Comparison of ENCODE assay signal across 8 cellular contexts in genomic region chr11:75562048-75562835, GRCh38. TPM values are rescaled to one million over a fixed set of nuclear protein-coding genes. Genes with fewer than 3 reads are reported as not detected.
DNase-seq lines count a peak whose midpoint lies in the region; ATAC-seq, FAIRE-seq and TF ChIP-seq lines count a peak whose summit lies in the region.

TSS of gene SERPINH1 (plus strand) at chr11:75562253. CDS start at chr11:75566350, 4,097 bp downstream.

- peak within 1 kb of the TSS; percentile 98 to 99 (median 99) for H3K9ac ChIP-seq in skeletal muscle tissue (ENCODE audit: low read depth in 1 of 3, low read length in 3 of 3)

- DNase-seq in NCI-H2107 (lab: John Stamatoyannopoulos, UW) = peak; percentile 60
- DNase-seq in WERI-Rb-1 = peak; percentile 79
- DNase-seq in bronchial epithelial cell (ENCODE audit: low read depth) = peak; percentile 76
- peak; percentile 86 for DNase-seq in iPS-NIHi11 (ENCODE audit: low spot score)
- DNase-seq in D721Med (ENCODE audit: insufficient read length, low spot score) = no peak

- H3K9me3 ChIP-seq in WERI-Rb-1 (ENCODE audit: severe bottlenecking) (no peaks in the 10 kb centered on the region), skeletal muscle tissue (ENCODE audit: control insufficient read depth in 3 of 3, low read length in 3 of 3) (no peaks in the 10 kb centered on the region)

- H3K36me3 ChIP-seq in WERI-Rb-1 (no peaks in the 10 kb centered on the region), bronchial epithelial cell (ENCODE audit: control insufficient read depth, insufficient read depth, low read length) (peaks cover 9% of the 10 kb centered on the region), skeletal muscle tissue (ENCODE audit: control insufficient read depth in 3 of 3, insufficient read depth in 3 of 3, low read length in 3 of 3) (peaks cover 9 to 14% (median 13%) of the 10 kb centered on the region in 3 donors)

- no peaks in the 10 kb centered on the region for H3K27me3 ChIP-seq in WERI-Rb-1 (ENCODE audit: insufficient read depth, low read depth, severe bottlenecking)
- H3K27me3 ChIP-seq in bronchial epithelial cell (ENCODE audit: control insufficient read depth, insufficient read depth, low read length) = no peaks in the 10 kb centered on the region
- no peaks in the 10 kb centered on the region for H3K27me3 ChIP-seq in skeletal muscle tissue (ENCODE audit: control insufficient read depth in 3 of 3, insufficient read depth in 3 of 3, low read length in 3 of 3)

- peak; percentile 88 for ATAC-seq in HG02885 (IDR thresholded peaks at IDR 0.05; ENCODE audit: poor library complexity, unreplicated experiment)

- H3K4me3 ChIP-seq in WERI-Rb-1 (ENCODE audit: low read depth, low read length) = peak within 1 kb of the TSS; percentile 50
- H3K4me3 ChIP-seq in bronchial epithelial cell (ENCODE audit: low read depth, low read length) = peak within 1 kb of the TSS; percentile 70
- peak within 1 kb of the TSS; percentile 96 to 98 (median 97) for H3K4me3 ChIP-seq in skeletal muscle tissue (ENCODE audit: low read length in 3 of 3)

- no peak for TF ChIP-seq CTCF in WERI-Rb-1 (IDR thresholded peaks at IDR 0.05; ENCODE audit: low read depth, low read length)
- no peak for TF ChIP-seq CTCF in bronchial epithelial cell (IDR thresholded peaks at IDR 0.05; ENCODE audit: insufficient read depth, low read length, severe bottlenecking)
- TF ChIP-seq CTCF in D721Med (IDR thresholded peaks at IDR 0.05; ENCODE audit: insufficient read depth, missing control alignments) = no peak

- peak; percentile 70 for TF ChIP-seq POLR2A in GM15510 (IDR thresholded peaks at IDR 0.05; ENCODE audit: borderline replicate concordance, extremely low read depth, insufficient read length)

- no peak for FAIRE-seq in bronchial epithelial cell (lab: Jason Lieb, UNC)
- FAIRE-seq in D721Med (lab: Jason Lieb, UNC) = no peak

- peaks cover 79 to 88% (median 84%) of the 10 kb centered on the region in 3 donors for H3K4me1 ChIP-seq in skeletal muscle tissue (ENCODE audit: control insufficient read depth in 3 of 3, insufficient read depth in 3 of 3, low read length in 3 of 3)

- H3K27ac ChIP-seq in WERI-Rb-1 = peak within 1 kb of the TSS; percentile 67
- H3K27ac ChIP-seq in skeletal muscle tissue (ENCODE audit: low read depth, low read length) = peak within 1 kb of the TSS; percentile 100

RNA-seq across cellular contexts. Expression of gene SERPINH1, which starts in this region (rescaled TPM):
- total RNA-seq in bronchial epithelial cell (80.8 and 86.9 TPM in 2 replicates), skeletal muscle tissue (237 TPM)
